In the genomic region with DNA sequence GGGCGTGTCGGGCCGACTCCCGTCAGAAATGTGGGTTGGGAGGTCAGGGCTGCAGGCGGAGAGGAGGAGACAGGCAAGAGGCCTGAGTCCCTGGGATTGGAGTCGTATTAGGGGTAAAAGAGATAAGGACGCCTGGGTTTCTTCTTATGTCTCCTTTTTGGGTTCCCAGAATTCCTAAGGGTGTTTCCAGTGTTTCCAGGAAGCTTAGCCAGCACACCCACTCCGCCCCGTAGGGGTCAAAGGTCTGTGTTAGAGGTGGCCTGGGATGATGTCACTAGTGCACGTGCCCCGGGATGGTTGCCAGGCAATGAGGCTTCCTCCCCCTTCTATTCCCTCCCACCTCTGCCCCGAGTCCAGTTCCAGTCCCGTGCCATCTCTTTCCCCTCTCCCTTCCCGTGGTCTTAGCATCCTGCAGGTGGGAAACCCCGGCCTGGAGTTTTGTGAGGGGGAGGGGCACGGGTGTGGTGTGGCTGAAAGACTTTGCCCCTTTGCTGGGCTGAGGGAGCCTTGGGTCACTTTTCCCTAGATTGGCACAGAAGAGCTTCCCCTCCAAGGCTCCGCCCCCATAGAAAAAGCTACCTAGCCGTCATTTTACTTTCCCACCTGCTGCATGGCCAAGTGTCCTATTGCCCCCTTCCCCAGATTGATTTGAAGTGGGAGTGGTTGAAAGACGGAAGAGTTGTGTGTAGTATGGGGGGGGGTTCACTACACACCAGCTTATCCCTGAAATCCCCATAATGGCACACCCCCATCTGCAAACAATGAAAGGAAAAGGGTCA, we compare ENCODE assay signal across 8 cellular contexts. TPM values are rescaled to one million over a fixed set of nuclear protein-coding genes. Genes with fewer than 3 reads are reported as not detected.
DNase-seq lines count a peak whose midpoint lies in the region; TF ChIP-seq lines count a peak whose summit lies in the region.

No MANE protein-coding gene starts in this region.

- peak overlapping the region; percentile 70 for H3K27ac Mint-ChIP-seq in activated T-helper 1 cell treated with anti-CD3 and anti-CD28 coated beads, Interleukin-12 subunit alpha, Interleukin-12 subunit beta, Interleukin-2, Interleukin-4 antibody, amounts not matched to agents 30 ng/mL and 10 ng/mL and 1 ng/mL, durations not matched to agents 14 hours and 24 hours and 36 hours

- peak overlapping the region; percentile 71 for H3K4me3 ChIP-seq in fibroblast of mammary gland (ENCODE audit: control insufficient read depth, low read depth, low read length)

- TF ChIP-seq CTCF in fibroblast of mammary gland (conservative IDR thresholded peaks at IDR 0.05; ENCODE audit: control insufficient read depth, insufficient read depth, low read depth, low read length), result no peak
- no peak for TF ChIP-seq CTCF in GM10248 (IDR thresholded peaks at IDR 0.05; ENCODE audit: control extremely low read depth, extremely low read depth, low read depth, missing control alignments)

- peak overlapping the region; percentile 85 for H3K4me3 Mint-ChIP-seq in activated T-helper 1 cell treated with anti-CD3 and anti-CD28 coated beads, Interleukin-12 subunit alpha, Interleukin-12 subunit beta, Interleukin-2, Interleukin-4 antibody, amounts not matched to agents 30 ng/mL and 10 ng/mL and 1 ng/mL, durations not matched to agents 14 hours and 24 hours and 36 hours

- DNase-seq in DMS 273 treated with DMSO at 0.1 percent for 48 hours (lab: John Stamatoyannopoulos, UW) (peak; percentile 92), OCI-M1 (lab: John Stamatoyannopoulos, UW) (peak; percentile 100), fibroblast of mammary gland (ENCODE audit: low read depth) (peak; percentile 97), myocyte (ENCODE audit: low read depth) (peak; percentile 97), substantia nigra (lab: John Stamatoyannopoulos, UW) (peak in 39 of 49 donors; percentile 30 to 86 (median 60)), GM10248 (ENCODE audit: extremely low spot score) (no peak)
- peak; percentile 19 for DNase-seq in activated T-helper 1 cell treated with anti-CD3 and anti-CD28 coated beads, Interleukin-12 subunit alpha, Interleukin-12 subunit beta, Interleukin-2, Interleukin-4 antibody, amounts not matched to agents 30 ng/mL and 10 ng/mL and 1 ng/mL, durations not matched to agents 14 hours and 24 hours and 36 hours (ENCODE audit: low spot score)

- no peaks in the 10 kb centered on the region for H3K9me3 Mint-ChIP-seq in activated T-helper 1 cell treated with anti-CD3 and anti-CD28 coated beads, Interleukin-12 subunit alpha, Interleukin-12 subunit beta, Interleukin-2, Interleukin-4 antibody, amounts not matched to agents 30 ng/mL and 10 ng/mL and 1 ng/mL, durations not matched to agents 14 hours and 24 hours and 36 hours

- intact Hi-C loops in activated T-helper 1 cell treated with anti-CD3 and anti-CD28 coated beads, Interleukin-12 subunit alpha, Interleukin-12 subunit beta, Interleukin-2, Interleukin-4 antibody, amounts not matched to agents 30 ng/mL and 10 ng/mL and 1 ng/mL, durations not matched to agents 14 hours and 24 hours and 36 hours (cut with micrococcal nuclease), result no loop called here

- CTCF ChIA-PET in GM10248 (lab: Yijun Ruan, JAX), result interaction anchor here (1.3 to 4.6 kb wide), 8 partner anchors 8 to 237 kb away, joined by 3 to 29 read pairs (median 5); no protein-coding TSS in a partner anchor

- H3K27me3 Mint-ChIP-seq in activated T-helper 1 cell treated with anti-CD3 and anti-CD28 coated beads, Interleukin-12 subunit alpha, Interleukin-12 subunit beta, Interleukin-2, Interleukin-4 antibody, amounts not matched to agents 30 ng/mL and 10 ng/mL and 1 ng/mL, durations not matched to agents 14 hours and 24 hours and 36 hours (ENCODE audit: insufficient read depth), result peaks cover 9% of the 10 kb centered on the region

- POLR2A ChIA-PET in GM10248 (lab: Yijun Ruan, JAX), result no interaction called here

- peaks cover 4% of the 10 kb centered on the region for H3K36me3 Mint-ChIP-seq in activated T-helper 1 cell treated with anti-CD3 and anti-CD28 coated beads, Interleukin-12 subunit alpha, Interleukin-12 subunit beta, Interleukin-2, Interleukin-4 antibody, amounts not matched to agents 30 ng/mL and 10 ng/mL and 1 ng/mL, durations not matched to agents 14 hours and 24 hours and 36 hours (ENCODE audit: low read depth)

- peaks cover 58% of the 10 kb centered on the region for H3K4me1 Mint-ChIP-seq in activated T-helper 1 cell treated with anti-CD3 and anti-CD28 coated beads, Interleukin-12 subunit alpha, Interleukin-12 subunit beta, Interleukin-2, Interleukin-4 antibody, amounts not matched to agents 30 ng/mL and 10 ng/mL and 1 ng/mL, durations not matched to agents 14 hours and 24 hours and 36 hours (ENCODE audit: low read depth)

- H3K27ac ChIP-seq in KOPT-K1 (ENCODE audit: low read depth, low read length, poor library complexity, severe bottlenecking), result peak overlapping the region; percentile 88
- peak overlapping the region; percentile 84 for H3K27ac ChIP-seq in substantia nigra (ENCODE audit: low read depth, low read length, poor library complexity, severe bottlenecking)

- no peaks in the 10 kb centered on the region for H3K9me3 ChIP-seq in KOPT-K1 (ENCODE audit: insufficient read depth, low read length, poor library complexity, severe bottlenecking)

- 0 out of 2 replicates have a peak, but pooled peaks cover 6% of the 10 kb centered on the region for H3K36me3 ChIP-seq in KOPT-K1 (ENCODE audit: insufficient read depth, low read length)

RNA-seq across cellular contexts. Expression of a gene that starts 2.8 kb away (rescaled TPM):
- total RNA-seq in activated T-helper 1 cell treated with anti-CD3 and anti-CD28 coated beads, Interleukin-12 subunit alpha, Interleukin-12 subunit beta, Interleukin-2, Interleukin-4 antibody, amounts not matched to agents 30 ng/mL and 10 ng/mL and 1 ng/mL, durations not matched to agents 14 hours and 24 hours and 36 hours, result 163 and 177 TPM in 2 replicates
- total RNA-seq in myocyte, result 3.9 and 4.5 TPM in 2 replicates
- polyA plus RNA-seq in myocyte (2012), result 14.2 TPM

RNA-seq across cellular contexts. Expression of a gene that starts 18.1 kb away (rescaled TPM):
- 7.4 TPM in 2 replicates for total RNA-seq in activated T-helper 1 cell treated with anti-CD3 and anti-CD28 coated beads, Interleukin-12 subunit alpha, Interleukin-12 subunit beta, Interleukin-2, Interleukin-4 antibody, amounts not matched to agents 30 ng/mL and 10 ng/mL and 1 ng/mL, durations not matched to agents 14 hours and 24 hours and 36 hours
- 0.72 and 1.8 TPM in 2 replicates for total RNA-seq in myocyte
- 1.3 TPM for polyA plus RNA-seq in myocyte (2012)

RNA-seq across cellular contexts. Expression of a gene that starts 20.6 kb away (rescaled TPM):
- 36.4 and 43.5 TPM in 2 replicates for total RNA-seq in activated T-helper 1 cell treated with anti-CD3 and anti-CD28 coated beads, Interleukin-12 subunit alpha, Interleukin-12 subunit beta, Interleukin-2, Interleukin-4 antibody, amounts not matched to agents 30 ng/mL and 10 ng/mL and 1 ng/mL, durations not matched to agents 14 hours and 24 hours and 36 hours
- 37.7 and 54.8 TPM in 2 replicates for total RNA-seq in myocyte
- polyA plus RNA-seq in myocyte (2012), result 155 TPM

RNA-seq across cellular contexts. Expression of a gene that starts 21.0 kb away (rescaled TPM):
- 11.8 and 12.7 TPM in 2 replicates for total RNA-seq in activated T-helper 1 cell treated with anti-CD3 and anti-CD28 coated beads, Interleukin-12 subunit alpha, Interleukin-12 subunit beta, Interleukin-2, Interleukin-4 antibody, amounts not matched to agents 30 ng/mL and 10 ng/mL and 1 ng/mL, durations not matched to agents 14 hours and 24 hours and 36 hours
- total RNA-seq in myocyte, result 4.0 and 4.3 TPM in 2 replicates
- 8.8 TPM for polyA plus RNA-seq in myocyte (2012)

RNA-seq across cellular contexts. Expression of a gene that starts 51.8 kb away (rescaled TPM):
- total RNA-seq in activated T-helper 1 cell treated with anti-CD3 and anti-CD28 coated beads, Interleukin-12 subunit alpha, Interleukin-12 subunit beta, Interleukin-2, Interleukin-4 antibody, amounts not matched to agents 30 ng/mL and 10 ng/mL and 1 ng/mL, durations not matched to agents 14 hours and 24 hours and 36 hours, result 125 and 133 TPM in 2 replicates
- 104 and 140 TPM in 2 replicates for total RNA-seq in myocyte
- polyA plus RNA-seq in myocyte (2012), result 128 TPM

Comparison
In these comparisons a context has a peak if more than half of its experiments do, and no peak if none do; other contexts are left out.
1. RNA of a gene that starts 2.8 kb away (total RNA-seq): 163 to 177 TPM in activated T-helper 1 cell treated with anti-CD3 and anti-CD28 coated beads, Interleukin-12 subunit alpha, Interleukin-12 subunit beta, Interleukin-2, Interleukin-4 antibody, amounts not matched to agents 30 ng/mL and 10 ng/mL and 1 ng/mL, durations not matched to agents 14 hours and 24 hours and 36 hours; 3.9 to 4.5 TPM in myocyte; every median in the first group is over 10 times any median in the second.